In the genomic region with DNA sequence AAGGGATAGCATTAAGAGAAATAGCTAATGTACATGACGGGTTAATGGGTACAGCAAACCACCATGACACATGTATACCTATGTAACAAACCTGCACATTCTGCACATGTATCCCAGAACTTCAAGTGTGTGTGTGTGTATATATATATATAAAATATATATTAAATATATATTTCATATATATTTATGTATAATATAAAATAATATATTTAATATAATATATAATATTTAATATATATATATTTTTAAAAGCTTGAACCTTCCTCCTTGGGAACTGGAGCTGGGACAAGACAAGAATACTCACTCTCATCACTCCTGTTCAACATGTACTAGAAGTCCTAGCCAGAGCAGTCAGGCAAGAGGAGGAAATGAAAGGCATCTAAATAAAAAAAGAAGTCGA, we compare ENCODE assay signal across 3 cellular contexts.
"Had no signal": no experiment of that assay in that cellular context is flagged by ENCODE, and none has a peak within 500 bp of the region (broad histone marks: within the 10 kb centered on the region; RNA-seq: fewer than 3 reads in every experiment).

No MANE protein-coding gene starts in this region.

- H3K4me3 ChIP-seq: GM12878 had no signal

- ATAC-seq: GM12878 had no signal

- DNase-seq: GDM1, GF-D8 had no signal
